20 cellular contexts compared by ENCODE assay signal in the genomic region with DNA sequence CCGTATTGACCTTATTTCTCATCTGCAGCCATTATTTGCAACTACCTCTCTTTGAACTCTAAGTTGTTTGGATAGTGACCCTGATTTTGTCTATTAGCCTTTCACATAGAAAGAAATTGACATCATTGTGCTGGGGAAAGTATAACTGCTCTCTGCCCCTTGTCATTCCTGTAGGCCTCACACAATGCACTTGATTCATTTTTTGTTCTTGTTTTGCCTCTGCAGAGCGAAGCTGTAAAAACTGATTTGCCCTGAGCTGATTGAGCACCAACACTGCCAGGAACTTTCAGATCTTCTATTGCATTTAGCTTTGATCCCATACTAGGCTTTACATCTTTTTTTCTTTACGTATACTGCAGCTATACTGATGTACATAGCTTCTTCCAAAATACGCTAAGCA.
DNase-seq lines count a peak whose midpoint lies in the region; FAIRE-seq and TF ChIP-seq lines count a peak whose summit lies in the region.
"Had no signal": no experiment of that assay in that cellular context is flagged by ENCODE, and none has a peak within 500 bp of the region (broad histone marks: within the 10 kb centered on the region; RNA-seq: fewer than 3 reads in every experiment).

No MANE protein-coding gene starts in this region.

- H3K18ac ChIP-seq in H1 (ENCODE audit: extremely low read depth, low read length), result 0 out of 2 replicates have a peak overlapping the region, but pooled peaks have one; percentile 33

- H3F3A ChIP-seq in PC-9 (ENCODE audit: insufficient read depth, low read depth), result no peaks in the 10 kb centered on the region

- no peak overlapping the region for H2BK15ac ChIP-seq in H1 (ENCODE audit: low read length)

- no peak overlapping the region for H3K4me2 ChIP-seq in H1 (ENCODE audit: insufficient read depth in 1 of 2, low read depth in 2 of 2, low read length in 2 of 2)
- no peak overlapping the region for H3K4me2 ChIP-seq in PC-9
- H3K4me2 ChIP-seq: A549, BLaER1, GM23338 had no signal

- POLR2A ChIA-PET in H1 (lab: Charles Lee; ENCODE audit: partially characterized antibody) (interaction anchor here (0.7 kb wide), 1 partner anchor 13 kb away, joined by 4 read pairs; no protein-coding TSS in a partner anchor), PC-9 (lab: Charles Lee; ENCODE audit: unreplicated experiment) (no interaction called here)

- TF ChIP-seq RAD21 in H1 (IDR thresholded peaks at IDR 0.05 in 1 of 2, conservative IDR thresholded peaks at IDR 0.05 in 1 of 2; ENCODE audit: low read depth in 2 of 2, low read length in 2 of 2), result no peak

- H2AK5ac ChIP-seq in H1 (ENCODE audit: low read depth, low read length), result no peak overlapping the region

- H3K79me2 ChIP-seq in H1 (ENCODE audit: control insufficient read depth in 1 of 2, insufficient read depth in 2 of 2, low read length in 2 of 2) (no peaks in the 10 kb centered on the region), PC-9 (ENCODE audit: low read depth) (no peaks in the 10 kb centered on the region)

- no peaks in the 10 kb centered on the region for H3K23me2 ChIP-seq in H1 (ENCODE audit: low read depth, low read length)

- H3K4me3 ChIP-seq in H1 (ENCODE audit: extremely low read depth in 1 of 4, insufficient read depth in 2 of 4, low read depth in 3 of 4, low read length in 4 of 4), result no peak overlapping the region
- no peak overlapping the region for H3K4me3 ChIP-seq in PC-9
- H3K4me3 ChIP-seq: A549, BLaER1, GM23338 had no signal

- H2BK12ac ChIP-seq in H1 (ENCODE audit: low read depth, low read length), result no peak overlapping the region

- no peak overlapping the region for H2BK20ac ChIP-seq in H1 (ENCODE audit: low read length)

- H3K36me3 ChIP-seq in H1 (ENCODE audit: control insufficient read depth in 2 of 4, insufficient read depth in 4 of 4, low read length in 3 of 4) (no peaks in the 10 kb centered on the region), PC-9 (ENCODE audit: low read depth) (no peaks in the 10 kb centered on the region)
- H3K36me3 ChIP-seq: BLaER1 had no signal

- H3K9ac ChIP-seq in H1 (replicated peaks in 1 of 4; ENCODE audit: extremely low read depth in 1 of 4, low read depth in 3 of 4, low read length in 3 of 4), result no peak overlapping the region
- H3K9ac ChIP-seq: BLaER1 had no signal

- CTCF ChIA-PET in H1 (lab: Charles Lee; ENCODE audit: partially characterized antibody), result interaction anchor here (0.6 to 0.9 kb wide), 3 partner anchors 35 to 1221 kb away, joined by 3 to 5 read pairs (median 3); no protein-coding TSS in a partner anchor
- CTCF ChIA-PET in PC-9 (lab: Charles Lee), result no interaction called here

- H4K5ac ChIP-seq in H1 (ENCODE audit: insufficient read length, low read depth, low read length), result no peak overlapping the region

- TF ChIP-seq CTCF in H1 (IDR thresholded peaks at IDR 0.05; ENCODE audit: control extremely low read depth in 1 of 3, insufficient read depth in 1 of 3, low read depth in 1 of 3, low read length in 3 of 3) (no peak), PC-9 (conservative IDR thresholded peaks at IDR 0.05) (no peak)

- intact Hi-C loops in posterior vena cava (cut with DNase I) (no loop called here), PC-9 (cut with micrococcal nuclease; ENCODE audit: unreplicated experiment) (loop anchor here (10.0 kb wide), 1 partner anchor 900 kb away; no protein-coding TSS in a partner anchor)

- no peak for TF ChIP-seq EP300 in H1 (IDR thresholded peaks at IDR 0.05; ENCODE audit: borderline replicate concordance in 1 of 2, low read depth in 2 of 2, low read length in 2 of 2)

- peak; percentile 32 for DNase-seq in Ammon's horn (ENCODE audit: low spot score)
- no peak for DNase-seq in H1 (ENCODE audit: low read depth in 1 of 2, low spot score in 2 of 2)
- DNase-seq in midbrain (lab: John Stamatoyannopoulos, UW), result peak; percentile 17
- peak in 2 of 49 donors; percentile 1 to 13 for DNase-seq in substantia nigra (lab: John Stamatoyannopoulos, UW)
- no peak for DNase-seq in hepatic stellate cell (ENCODE audit: low spot score)
- DNase-seq in posterior vena cava (ENCODE audit: low spot score), result no peak
- DNase-seq in ecto neural progenitor cell (ENCODE audit: low spot score), result no peak
- DNase-seq in PC-9, result no peak
- DNase-seq: AML-193; Calu3; CD4-positive, alpha-beta memory T cell; DMS79 treated with DMSO at 0.1 percent for 48 hours; GF-D8; H7; HFFc6 had no signal

- no peak overlapping the region for H4K91ac ChIP-seq in H1 (replicated peaks; ENCODE audit: insufficient read length, low read length)

- H3K27ac ChIP-seq in H1 (ENCODE audit: low read depth, low read length), result no peak overlapping the region
- peak overlapping the region; percentile 17 for H3K27ac ChIP-seq in substantia nigra (ENCODE audit: low read depth, low read length, poor library complexity, severe bottlenecking)
- no peak overlapping the region for H3K27ac ChIP-seq in PC-9
- H3K27ac ChIP-seq: 22Rv1, A549, BLaER1, HL-60 had no signal

- no peak overlapping the region for H4K8ac ChIP-seq in H1 (ENCODE audit: extremely low read depth, insufficient read depth, low read length)

- BruUV-seq in PC-9 (replicated peaks; lab: Mats Ljungman, UMichigan), result no TSS peak

- no peak overlapping the region for H3K56ac ChIP-seq in H1 (replicated peaks; ENCODE audit: insufficient read length, low read depth, low read length)

- no peaks in the 10 kb centered on the region for H3K9me2 ChIP-seq in PC-9 (ENCODE audit: insufficient read depth)

- TF ChIP-seq POLR2A in H1 (IDR thresholded peaks at IDR 0.05; ENCODE audit: control extremely low read depth in 1 of 2, low read depth in 2 of 2, low read length in 2 of 2), result no peak

- H3K4me1 ChIP-seq in H1 (replicated peaks in 1 of 4; ENCODE audit: control insufficient read depth in 3 of 4, insufficient read depth in 4 of 4, low read length in 3 of 4) (peaks cover 0 to 9% (median 6%) of the 10 kb centered on the region in 4 experiments; a peak in 4 of 7 replicates), PC-9 (replicated peaks; ENCODE audit: insufficient read depth) (no peaks in the 10 kb centered on the region)
- H3K4me1 ChIP-seq: A549 had no signal

- H2BK5ac ChIP-seq in H1 (ENCODE audit: low read depth, low read length), result no peak overlapping the region

- H3K14ac ChIP-seq in H1 (ENCODE audit: insufficient read length), result no peak overlapping the region

- no peak overlapping the region for H3K4ac ChIP-seq in H1 (replicated peaks; ENCODE audit: insufficient read length, low read depth, low read length)

- H3K23ac ChIP-seq in H1 (ENCODE audit: insufficient read length), result no peak overlapping the region

- no peak for FAIRE-seq in H1 (lab: Jason Lieb, UNC)
- FAIRE-seq: A549 had no signal

- no peak overlapping the region for H2BK120ac ChIP-seq in H1 (replicated peaks; ENCODE audit: low read depth, low read length)

- H4K20me1 ChIP-seq in H1 (replicated peaks in 1 of 2; ENCODE audit: control insufficient read depth in 1 of 2, insufficient read depth in 2 of 2, low read length in 2 of 2) (no peaks in the 10 kb centered on the region), PC-9 (ENCODE audit: insufficient read depth) (no peaks in the 10 kb centered on the region)
- H4K20me1 ChIP-seq: BLaER1 had no signal

- 98% methylated on average over 4 of the region's 4 CpGs; no CpG with 5 or more reads in 1 of the 2 experiments for WGBS in H1 (ENCODE audit: extremely low coverage in 1 of 2, insufficient coverage in 1 of 2, insufficient read length in 1 of 2, insufficient replicate concordance in 2 of 2, low coverage in 1 of 2, low lambda C conversion rate in 2 of 2, missing lambda C conversion rate in 1 of 2), 2 experiments

- H3K79me1 ChIP-seq in H1 (ENCODE audit: low read depth, low read length), result no peaks in the 10 kb centered on the region

- H3K9me3 ChIP-seq in H1 (ENCODE audit: insufficient read depth in 2 of 2, low read depth in 1 of 2, low read length in 1 of 2), result no peaks in the 10 kb centered on the region
- H3K9me3 ChIP-seq in PC-9 (ENCODE audit: insufficient read depth, low read depth), result no peaks in the 10 kb centered on the region
- H3K9me3 ChIP-seq: A549, BLaER1 had no signal

- no peaks in the 10 kb centered on the region for H3K27me3 ChIP-seq in H1 (replicated peaks in 1 of 4; ENCODE audit: control insufficient read depth in 3 of 4, extremely low read depth in 1 of 4, insufficient read depth in 3 of 4, low read length in 3 of 4)
- no peaks in the 10 kb centered on the region for H3K27me3 ChIP-seq in PC-9 (ENCODE audit: insufficient read depth, low read depth)
- H3K27me3 ChIP-seq: BLaER1 had no signal

- H2AFZ ChIP-seq in H1 (ENCODE audit: low read length) (peak overlapping the region; percentile 76; the same call in 1 of the 2 replicates), PC-9 (no peak overlapping the region)
- H2AFZ ChIP-seq: GM23338 had no signal

TF ChIP-seq in H1, 55 proteins besides CTCF, POLR2A, EP300 and RAD21:
- TF ChIP-seq HDAC2 (IDR thresholded peaks at IDR 0.05; ENCODE audit: borderline replicate concordance in 1 of 2, low read depth in 2 of 2, low read length in 2 of 2) (no peak), CHD2 (IDR thresholded peaks at IDR 0.05; ENCODE audit: low read length) (no peak), KDM1A (IDR thresholded peaks at IDR 0.05; ENCODE audit: borderline replicate concordance, low read length) (no peak), TAF7 (optimal IDR thresholded peaks at IDR 0.05; ENCODE audit: borderline replicate concordance, low read depth, low read length) (no peak), TAF1 (IDR thresholded peaks at IDR 0.05; ENCODE audit: low read depth, low read length) (no peak), RNF2 (IDR thresholded peaks at IDR 0.05; ENCODE audit: borderline replicate concordance, low read depth, low read length, missing control alignments, poor library complexity, severe bottlenecking) (no peak), CREB1 (IDR thresholded peaks at IDR 0.05) (no peak), POLR2AphosphoS5 (IDR thresholded peaks at IDR 0.05; ENCODE audit: low read depth, low read length) (no peak), ASH2L (IDR thresholded peaks at IDR 0.05; ENCODE audit: low read length) (no peak), SIRT6 (IDR thresholded peaks at IDR 0.05; ENCODE audit: low read length) (no peak), BCL11A (IDR thresholded peaks at IDR 0.05; ENCODE audit: low read depth in 2 of 2, low read length in 2 of 2) (no peak), KDM5A (IDR thresholded peaks at IDR 0.05; ENCODE audit: low read length) (no peak), KDM4A (IDR thresholded peaks at IDR 0.05; ENCODE audit: low read depth, low read length, severe bottlenecking) (no peak)
- TF ChIP-seq, protein P1, sequence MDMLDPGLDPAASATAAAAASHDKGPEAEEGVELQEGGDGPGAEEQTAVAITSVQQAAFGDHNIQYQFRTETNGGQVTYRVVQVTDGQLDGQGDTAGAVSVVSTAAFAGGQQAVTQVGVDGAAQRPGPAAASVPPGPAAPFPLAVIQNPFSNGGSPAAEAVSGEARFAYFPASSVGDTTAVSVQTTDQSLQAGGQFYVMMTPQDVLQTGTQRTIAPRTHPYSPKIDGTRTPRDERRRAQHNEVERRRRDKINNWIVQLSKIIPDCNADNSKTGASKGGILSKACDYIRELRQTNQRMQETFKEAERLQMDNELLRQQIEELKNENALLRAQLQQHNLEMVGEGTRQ (IDR thresholded peaks at IDR 0.05; ENCODE audit: low read length), result no peak
TF ChIP-seq in H1: peak in this region for 0.

Comparison
In these comparisons a context has a peak if more than half of its experiments do, and no peak if none do; other contexts are left out.
1. DNase-seq: peak in Ammon's horn (single experiment) and midbrain (single experiment); none in H1 (0 of 2), hepatic stellate cell (single experiment), posterior vena cava (single experiment), ecto neural progenitor cell (single experiment) and PC-9 (0 of 2).